ENCODE assay signal across 18 cellular contexts in genomic region chr4:137451150-137451850, GRCh38.
DNase-seq lines count a peak whose midpoint lies in the region; ATAC-seq and TF ChIP-seq lines count a peak whose summit lies in the region.
"Had no signal": no experiment of that assay in that cellular context is flagged by ENCODE, and none has a peak within 500 bp of the region (broad histone marks: within the 10 kb centered on the region; RNA-seq: fewer than 3 reads in every experiment).

No MANE protein-coding gene starts in this region.

- H3K9me3 ChIP-seq in HUES64 (ENCODE audit: insufficient read depth, low read depth, low read length) = 0 out of 2 replicates have a peak, but pooled peaks cover 3% of the 10 kb centered on the region
- H3K9me3 ChIP-seq in right lobe of liver = no peaks in the 10 kb centered on the region
- H3K9me3 ChIP-seq: Caco-2 had no signal

- WGBS in HUES64 = 22% methylated on average over 3 of the region's 3 CpGs
- WGBS in right lobe of liver (ENCODE audit: insufficient coverage, low coverage, low lambda C conversion rate, missing lambda C conversion rate) = 41% methylated on average over 3 of the region's 3 CpGs

- H3K36me3 Mint-ChIP-seq in glutamatergic neuron (ENCODE audit: unreplicated experiment) = no peaks in the 10 kb centered on the region
- H3K36me3 Mint-ChIP-seq: CD14-positive monocyte had no signal

- H3K4me3 Mint-ChIP-seq in glutamatergic neuron (ENCODE audit: unreplicated experiment) = no peak overlapping the region
- H3K4me3 Mint-ChIP-seq: CD14-positive monocyte had no signal

- no peaks in the 10 kb centered on the region for H3K4me1 Mint-ChIP-seq in glutamatergic neuron (ENCODE audit: low read depth, unreplicated experiment)
- H3K4me1 Mint-ChIP-seq: CD14-positive monocyte had no signal

- H3K4me3 ChIP-seq in HUES64 (ENCODE audit: low read length) = no peak overlapping the region
- H3K4me3 ChIP-seq in fibroblast of the aortic adventitia (ENCODE audit: low read depth, low read length) = no peak overlapping the region
- H3K4me3 ChIP-seq in right lobe of liver = no peak overlapping the region

- H3K4me1 ChIP-seq in HUES64 (ENCODE audit: insufficient read depth, low read length) = peaks cover 32% of the 10 kb centered on the region
- H3K4me1 ChIP-seq in right lobe of liver = no peaks in the 10 kb centered on the region
- H3K4me1 ChIP-seq: Caco-2 had no signal

- no peaks in the 10 kb centered on the region for H3K27me3 ChIP-seq in HUES64 (ENCODE audit: insufficient read depth, low read length)
- H3K27me3 ChIP-seq in right lobe of liver = no peaks in the 10 kb centered on the region

- no peak for ATAC-seq in right lobe of liver

- TF ChIP-seq POLR2A in right lobe of liver (IDR thresholded peaks at IDR 0.05) = no peak

- DNase-seq in fibroblast of the aortic adventitia (ENCODE audit: low read depth) (peak; percentile 15), iris pigment epithelial cell (ENCODE audit: low read depth) (peak; percentile 12), GM10248 (ENCODE audit: extremely low spot score) (no peak), right lobe of liver (no peak), activated gamma-delta T cell (lab: John Stamatoyannopoulos, UW) (no peak), glutamatergic neuron (no peak)
- DNase-seq: ACHN, AML-193, Caco-2, DMS153, Karpas-422, NCI-H1105, NCI-H1694, NCI-H2107, NCI-H2227 treated with DMSO at 0.1 percent for 48 hours, NCI-H524 had no signal

- H3K27ac Mint-ChIP-seq in glutamatergic neuron (ENCODE audit: unreplicated experiment) = no peak overlapping the region
- H3K27ac Mint-ChIP-seq: CD14-positive monocyte had no signal

- CTCF ChIA-PET in GM10248 (lab: Yijun Ruan, JAX) = no interaction called here

- H3K9me3 Mint-ChIP-seq in glutamatergic neuron (ENCODE audit: unreplicated experiment) = no peaks in the 10 kb centered on the region

- 0 out of 2 replicates have a peak overlapping the region, but pooled peaks have one; percentile 17 for H3K9ac ChIP-seq in HUES64 (ENCODE audit: low read depth, low read length)

- intact Hi-C loops in right lobe of liver (cut with DNase I) = no loop called here

- no peak for TF ChIP-seq CTCF in fibroblast of the aortic adventitia (IDR thresholded peaks at IDR 0.05; ENCODE audit: insufficient read depth, low read length)
- TF ChIP-seq CTCF in GM10248 (IDR thresholded peaks at IDR 0.05; ENCODE audit: control extremely low read depth, extremely low read depth, low read depth, missing control alignments) = no peak
- no peak for TF ChIP-seq CTCF in right lobe of liver (IDR thresholded peaks at IDR 0.05)
- TF ChIP-seq CTCF in glutamatergic neuron (IDR thresholded peaks at IDR 0.05; ENCODE audit: partially characterized antibody, unreplicated experiment) = no peak

- H3K27me3 Mint-ChIP-seq in glutamatergic neuron (ENCODE audit: unreplicated experiment) = no peaks in the 10 kb centered on the region

- H3K27ac ChIP-seq in HUES64 (ENCODE audit: low read depth, low read length) (peak overlapping the region; percentile 79), right lobe of liver (no peak overlapping the region)

- H3K36me3 ChIP-seq in HUES64 (ENCODE audit: insufficient read depth, low read length) (no peaks in the 10 kb centered on the region), right lobe of liver (no peaks in the 10 kb centered on the region)

- POLR2A ChIA-PET in GM10248 (lab: Yijun Ruan, JAX) = no interaction called here

Comparison
In these comparisons a context has a peak if more than half of its experiments do, and no peak if none do; other contexts are left out.
1. DNase-seq: peak in fibroblast of the aortic adventitia (single experiment) and iris pigment epithelial cell (single experiment); none in GM10248 (single experiment), right lobe of liver (0 of 3), activated gamma-delta T cell (single experiment) and glutamatergic neuron (single experiment).